8 cellular contexts compared by ENCODE assay signal in genomic region chr22:43955883-43956286, GRCh38. TPM values are rescaled to one million over a fixed set of nuclear protein-coding genes. Genes with fewer than 3 reads are reported as not detected.
DNase-seq lines count a peak whose midpoint lies in the region; ATAC-seq and TF ChIP-seq lines count a peak whose summit lies in the region.

No MANE protein-coding gene starts in this region.

- H3K27me3 ChIP-seq in CD8-positive, alpha-beta memory T cell (ENCODE audit: insufficient read depth, low read length, poor library complexity, severe bottlenecking): no peaks in the 10 kb centered on the region

- H3K9me3 ChIP-seq in CD8-positive, alpha-beta memory T cell (ENCODE audit: low read length): no peaks in the 10 kb centered on the region
- H3K9me3 ChIP-seq in T-helper 17 cell (ENCODE audit: control insufficient read depth, low read length, poor library complexity, severe bottlenecking): no peaks in the 10 kb centered on the region

- peak in 1 of 5 donors; percentile 4 for DNase-seq in CD8-positive, alpha-beta memory T cell
- DNase-seq in T-helper 17 cell (no peak), fibroblast of villous mesenchyme (ENCODE audit: low read depth) (peak; percentile 21), skeletal muscle cell (ENCODE audit: low read depth) (no peak), NCI-H128 (lab: John Stamatoyannopoulos, UW; ENCODE audit: unreplicated experiment) (no peak), T-helper 9 cell (no peak)
- no peak for DNase-seq in stimulated activated CD4-positive, alpha-beta T cell treated with anti-CD3 and anti-CD28 coated beads, Interleukin-12 subunit alpha, Interleukin-12 subunit beta, amount 100 ng/mL, for 4 hours

- H3K36me3 Mint-ChIP-seq in CD8-positive, alpha-beta memory T cell: peaks cover 0 to 27% (median 7%) of the 10 kb centered on the region in 3 donors
- H3K36me3 Mint-ChIP-seq in T-helper 17 cell (ENCODE audit: low read depth): no peaks in the 10 kb centered on the region

- H3K9me3 Mint-ChIP-seq in CD8-positive, alpha-beta memory T cell: no peaks in the 10 kb centered on the region

- POLR2A ChIA-PET in CD8-positive, alpha-beta memory T cell (lab: Charles Lee): interaction anchor here (1.6 kb wide), 1 partner anchor 32 kb away, joined by 5 read pairs; the partner anchor contains the start of gene PNPLA3

- no peak for TF ChIP-seq CTCF in fibroblast of villous mesenchyme (IDR thresholded peaks at IDR 0.05; ENCODE audit: insufficient read depth, low read depth, low read length)

- H3K27ac ChIP-seq in CD8-positive, alpha-beta memory T cell (ENCODE audit: low read depth, low read length): peak overlapping the region; percentile 72

- H3K4me1 Mint-ChIP-seq in CD8-positive, alpha-beta memory T cell: peaks cover 37 to 62% (median 55%) of the 10 kb centered on the region in 3 donors
- H3K4me1 Mint-ChIP-seq in T-helper 17 cell: peaks cover 35% of the 10 kb centered on the region

- peaks cover 25% of the 10 kb centered on the region for H3K4me1 ChIP-seq in CD8-positive, alpha-beta memory T cell (ENCODE audit: insufficient read depth, low read length)

- H3K4me3 Mint-ChIP-seq in CD8-positive, alpha-beta memory T cell: peak overlapping the region; percentile 93 to 99 (median 97)
- H3K4me3 Mint-ChIP-seq in T-helper 17 cell: peak overlapping the region; percentile 96

- CTCF ChIA-PET in CD8-positive, alpha-beta memory T cell (lab: Charles Lee): interaction anchor here (2.1 kb wide), 1 partner anchor 10 kb away, joined by 11 read pairs; no protein-coding TSS in a partner anchor

- no peaks in the 10 kb centered on the region for H3K36me3 ChIP-seq in CD8-positive, alpha-beta memory T cell (ENCODE audit: insufficient read depth, low read length)

- ATAC-seq in HG02642 (IDR thresholded peaks at IDR 0.05; ENCODE audit: poor library complexity, unreplicated experiment) (peak; percentile 17), T-helper 17 cell (peak; percentile 8)

- peak overlapping the region; percentile 84 for H3K4me3 ChIP-seq in CD8-positive, alpha-beta memory T cell (ENCODE audit: low read length)
- H3K4me3 ChIP-seq in fibroblast of villous mesenchyme (ENCODE audit: low read depth, low read length) (peak overlapping the region; percentile 94), skeletal muscle cell (ENCODE audit: low read depth, low read length) (peak overlapping the region; percentile 94)

- peak overlapping the region; percentile 86 to 99 (median 96) for H3K27ac Mint-ChIP-seq in CD8-positive, alpha-beta memory T cell
- peak overlapping the region; percentile 93 for H3K27ac Mint-ChIP-seq in T-helper 17 cell

- H3K27me3 Mint-ChIP-seq in CD8-positive, alpha-beta memory T cell: no peaks in the 10 kb centered on the region
- peaks cover 12% of the 10 kb centered on the region for H3K27me3 Mint-ChIP-seq in T-helper 17 cell

RNA-seq across cellular contexts. Expression of gene SAMM50, which starts 0.6 kb away (rescaled TPM):
- total RNA-seq in CD8-positive, alpha-beta memory T cell: 10 to 100 TPM; 58.8 to 61.3 TPM
- polyA plus RNA-seq in CD8-positive, alpha-beta memory T cell: 67.2 TPM
- total RNA-seq in T-helper 17 cell (10 to 100 TPM; 24.8 to 26.0 TPM), fibroblast of villous mesenchyme (37.6 and 37.7 TPM in 2 replicates)

RNA-seq across cellular contexts. Expression of gene PNPLA3, which starts 32.3 kb away (rescaled TPM):
- total RNA-seq in CD8-positive, alpha-beta memory T cell: under 1 TPM in 1 of 2 experiments, not detected in 1; 0.16 TPM
- polyA plus RNA-seq in CD8-positive, alpha-beta memory T cell: not detected
- total RNA-seq in T-helper 17 cell (not detected), fibroblast of villous mesenchyme (5.5 and 8.2 TPM in 2 replicates)
